In genomic region chr11:70270104-70270876, GRCh38 we compare ENCODE assay signal across 1 cellular context.
TF ChIP-seq lines count a peak whose summit lies in the region.

Gene PPFIA1 (plus strand): TSS chr11:70270690. CDS start chr11:70272173, 1,483 bp downstream.

TF ChIP-seq in HepG2, 621 proteins besides CTCF, POLR2A, EP300 and RAD21 (continued from another document and continues in another):
- TF ChIP-seq NFAT5 (CRISPR knock-in tag; IDR thresholded peaks at IDR 0.05) (0 out of 2 replicates have a peak, but pooled peaks have one; percentile 60), ZFX (CRISPR knock-in tag; IDR thresholded peaks at IDR 0.05; ENCODE audit: low read depth) (peak; percentile 70), MYC (CRISPR knock-in tag; IDR thresholded peaks at IDR 0.05; ENCODE audit: borderline replicate concordance) (peak; percentile 60; the same call in 1 of the 2 replicates), RFXANK (CRISPR knock-in tag; IDR thresholded peaks at IDR 0.05) (no peak), ZNF589 (CRISPR knock-in tag; conservative IDR thresholded peaks at IDR 0.05) (no peak), TOE1 (CRISPR knock-in tag; IDR thresholded peaks at IDR 0.05) (no peak), ZNF225 (CRISPR knock-in tag; IDR thresholded peaks at IDR 0.05) (peak; percentile 84; the same call in 1 of the 2 replicates), ZBTB25 (CRISPR knock-in tag; IDR thresholded peaks at IDR 0.05) (no peak), ZNF780A (CRISPR knock-in tag; IDR thresholded peaks at IDR 0.05) (no peak), ZNF83 (CRISPR knock-in tag; IDR thresholded peaks at IDR 0.05; ENCODE audit: borderline replicate concordance) (peak; percentile 30; the same call in 1 of the 2 replicates), DNMT1 (CRISPR knock-in tag; IDR thresholded peaks at IDR 0.05) (no peak), MED1 (CRISPR knock-in tag; IDR thresholded peaks at IDR 0.05) (peak; percentile 31; the same call in 1 of the 2 replicates), BORCS8-MEF2B (CRISPR knock-in tag; IDR thresholded peaks at IDR 0.05) (no peak), ZNF7 (CRISPR knock-in tag; IDR thresholded peaks at IDR 0.05) (no peak), KDM2A (CRISPR knock-in tag; IDR thresholded peaks at IDR 0.05; ENCODE audit: borderline replicate concordance, low read depth) (peak; percentile 77), ZNF616 (CRISPR knock-in tag; IDR thresholded peaks at IDR 0.05; ENCODE audit: low read depth) (no peak), MAFG (CRISPR knock-in tag; IDR thresholded peaks at IDR 0.05) (no peak), ZNF282 (IDR thresholded peaks at IDR 0.05; ENCODE audit: partially characterized antibody) (no peak), MXD4 (CRISPR knock-in tag; IDR thresholded peaks at IDR 0.05) (no peak), NFIC (IDR thresholded peaks at IDR 0.05; ENCODE audit: low read length) (no peak), ZNF24 (IDR thresholded peaks at IDR 0.05) (no peak), ARNT (IDR thresholded peaks at IDR 0.05) (no peak), ZNF451 (CRISPR knock-in tag; IDR thresholded peaks at IDR 0.05) (no peak), PAWR (CRISPR knock-in tag; IDR thresholded peaks at IDR 0.05; ENCODE audit: borderline replicate concordance) (no peak), MNT (IDR thresholded peaks at IDR 0.05) (no peak), RBAK (CRISPR knock-in tag; IDR thresholded peaks at IDR 0.05) (peak; percentile 55; the same call in 1 of the 2 replicates), SIN3A (IDR thresholded peaks at IDR 0.05; ENCODE audit: borderline replicate concordance, low read depth, low read length) (peak; percentile 68; the same call in 1 of the 2 replicates), CEBPZ (IDR thresholded peaks at IDR 0.05; ENCODE audit: low read length) (no peak), PAX8 (CRISPR knock-in tag; IDR thresholded peaks at IDR 0.05; ENCODE audit: borderline replicate concordance) (no peak), ZBTB7B (CRISPR knock-in tag; IDR thresholded peaks at IDR 0.05) (0 out of 2 replicates have a peak, but pooled peaks have one; percentile 47), ZNF253 (CRISPR knock-in tag; IDR thresholded peaks at IDR 0.05; ENCODE audit: borderline replicate concordance) (no peak), SMAD1 (CRISPR knock-in tag; IDR thresholded peaks at IDR 0.05; ENCODE audit: borderline replicate concordance, low read depth) (no peak)
- TF ChIP-seq, protein P1, sequence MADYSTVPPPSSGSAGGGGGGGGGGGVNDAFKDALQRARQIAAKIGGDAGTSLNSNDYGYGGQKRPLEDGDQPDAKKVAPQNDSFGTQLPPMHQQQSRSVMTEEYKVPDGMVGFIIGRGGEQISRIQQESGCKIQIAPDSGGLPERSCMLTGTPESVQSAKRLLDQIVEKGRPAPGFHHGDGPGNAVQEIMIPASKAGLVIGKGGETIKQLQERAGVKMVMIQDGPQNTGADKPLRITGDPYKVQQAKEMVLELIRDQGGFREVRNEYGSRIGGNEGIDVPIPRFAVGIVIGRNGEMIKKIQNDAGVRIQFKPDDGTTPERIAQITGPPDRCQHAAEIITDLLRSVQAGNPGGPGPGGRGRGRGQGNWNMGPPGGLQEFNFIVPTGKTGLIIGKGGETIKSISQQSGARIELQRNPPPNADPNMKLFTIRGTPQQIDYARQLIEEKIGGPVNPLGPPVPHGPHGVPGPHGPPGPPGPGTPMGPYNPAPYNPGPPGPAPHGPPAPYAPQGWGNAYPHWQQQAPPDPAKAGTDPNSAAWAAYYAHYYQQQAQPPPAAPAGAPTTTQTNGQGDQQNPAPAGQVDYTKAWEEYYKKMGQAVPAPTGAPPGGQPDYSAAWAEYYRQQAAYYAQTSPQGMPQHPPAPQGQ (CRISPR knock-in tag; IDR thresholded peaks at IDR 0.05; ENCODE audit: borderline replicate concordance), result no peak
- TF ChIP-seq, protein P2, sequence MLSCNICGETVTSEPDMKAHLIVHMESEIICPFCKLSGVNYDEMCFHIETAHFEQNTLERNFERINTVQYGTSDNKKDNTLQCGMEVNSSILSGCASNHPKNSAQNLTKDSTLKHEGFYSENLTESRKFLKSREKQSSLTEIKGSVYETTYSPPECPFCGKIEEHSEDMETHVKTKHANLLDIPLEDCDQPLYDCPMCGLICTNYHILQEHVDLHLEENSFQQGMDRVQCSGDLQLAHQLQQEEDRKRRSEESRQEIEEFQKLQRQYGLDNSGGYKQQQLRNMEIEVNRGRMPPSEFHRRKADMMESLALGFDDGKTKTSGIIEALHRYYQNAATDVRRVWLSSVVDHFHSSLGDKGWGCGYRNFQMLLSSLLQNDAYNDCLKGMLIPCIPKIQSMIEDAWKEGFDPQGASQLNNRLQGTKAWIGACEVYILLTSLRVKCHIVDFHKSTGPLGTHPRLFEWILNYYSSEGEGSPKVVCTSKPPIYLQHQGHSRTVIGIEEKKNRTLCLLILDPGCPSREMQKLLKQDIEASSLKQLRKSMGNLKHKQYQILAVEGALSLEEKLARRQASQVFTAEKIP (CRISPR knock-in tag; IDR thresholded peaks at IDR 0.05; ENCODE audit: borderline replicate concordance), result no peak
- TF ChIP-seq, protein P3, sequence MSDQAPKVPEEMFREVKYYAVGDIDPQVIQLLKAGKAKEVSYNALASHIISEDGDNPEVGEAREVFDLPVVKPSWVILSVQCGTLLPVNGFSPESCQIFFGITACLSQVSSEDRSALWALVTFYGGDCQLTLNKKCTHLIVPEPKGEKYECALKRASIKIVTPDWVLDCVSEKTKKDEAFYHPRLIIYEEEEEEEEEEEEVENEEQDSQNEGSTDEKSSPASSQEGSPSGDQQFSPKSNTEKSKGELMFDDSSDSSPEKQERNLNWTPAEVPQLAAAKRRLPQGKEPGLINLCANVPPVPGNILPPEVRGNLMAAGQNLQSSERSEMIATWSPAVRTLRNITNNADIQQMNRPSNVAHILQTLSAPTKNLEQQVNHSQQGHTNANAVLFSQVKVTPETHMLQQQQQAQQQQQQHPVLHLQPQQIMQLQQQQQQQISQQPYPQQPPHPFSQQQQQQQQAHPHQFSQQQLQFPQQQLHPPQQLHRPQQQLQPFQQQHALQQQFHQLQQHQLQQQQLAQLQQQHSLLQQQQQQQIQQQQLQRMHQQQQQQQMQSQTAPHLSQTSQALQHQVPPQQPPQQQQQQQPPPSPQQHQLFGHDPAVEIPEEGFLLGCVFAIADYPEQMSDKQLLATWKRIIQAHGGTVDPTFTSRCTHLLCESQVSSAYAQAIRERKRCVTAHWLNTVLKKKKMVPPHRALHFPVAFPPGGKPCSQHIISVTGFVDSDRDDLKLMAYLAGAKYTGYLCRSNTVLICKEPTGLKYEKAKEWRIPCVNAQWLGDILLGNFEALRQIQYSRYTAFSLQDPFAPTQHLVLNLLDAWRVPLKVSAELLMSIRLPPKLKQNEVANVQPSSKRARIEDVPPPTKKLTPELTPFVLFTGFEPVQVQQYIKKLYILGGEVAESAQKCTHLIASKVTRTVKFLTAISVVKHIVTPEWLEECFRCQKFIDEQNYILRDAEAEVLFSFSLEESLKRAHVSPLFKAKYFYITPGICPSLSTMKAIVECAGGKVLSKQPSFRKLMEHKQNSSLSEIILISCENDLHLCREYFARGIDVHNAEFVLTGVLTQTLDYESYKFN (CRISPR knock-in tag; conservative IDR thresholded peaks at IDR 0.05), result 0 out of 2 replicates have a peak, but pooled peaks have one; percentile 31
- TF ChIP-seq, protein P4, sequence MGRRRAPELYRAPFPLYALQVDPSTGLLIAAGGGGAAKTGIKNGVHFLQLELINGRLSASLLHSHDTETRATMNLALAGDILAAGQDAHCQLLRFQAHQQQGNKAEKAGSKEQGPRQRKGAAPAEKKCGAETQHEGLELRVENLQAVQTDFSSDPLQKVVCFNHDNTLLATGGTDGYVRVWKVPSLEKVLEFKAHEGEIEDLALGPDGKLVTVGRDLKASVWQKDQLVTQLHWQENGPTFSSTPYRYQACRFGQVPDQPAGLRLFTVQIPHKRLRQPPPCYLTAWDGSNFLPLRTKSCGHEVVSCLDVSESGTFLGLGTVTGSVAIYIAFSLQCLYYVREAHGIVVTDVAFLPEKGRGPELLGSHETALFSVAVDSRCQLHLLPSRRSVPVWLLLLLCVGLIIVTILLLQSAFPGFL (CRISPR knock-in tag; IDR thresholded peaks at IDR 0.05), result no peak
- TF ChIP-seq, protein P5, sequence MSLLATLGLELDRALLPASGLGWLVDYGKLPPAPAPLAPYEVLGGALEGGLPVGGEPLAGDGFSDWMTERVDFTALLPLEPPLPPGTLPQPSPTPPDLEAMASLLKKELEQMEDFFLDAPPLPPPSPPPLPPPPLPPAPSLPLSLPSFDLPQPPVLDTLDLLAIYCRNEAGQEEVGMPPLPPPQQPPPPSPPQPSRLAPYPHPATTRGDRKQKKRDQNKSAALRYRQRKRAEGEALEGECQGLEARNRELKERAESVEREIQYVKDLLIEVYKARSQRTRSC (CRISPR knock-in tag; IDR thresholded peaks at IDR 0.05; ENCODE audit: low read depth), result no peak
